In genomic region chr12:2034633-2035420, GRCh38 we compare ENCODE assay signal across 8 cellular contexts. TPM values are rescaled to one million over a fixed set of nuclear protein-coding genes. Genes with fewer than 3 reads are reported as not detected.
DNase-seq lines count a peak whose midpoint lies in the region; ATAC-seq and TF ChIP-seq lines count a peak whose summit lies in the region.

No MANE protein-coding gene starts in this region.

- POLR2A ChIA-PET in A673 (lab: Charles Lee; ENCODE audit: low non-redundant PET): no interaction called here

- H3K4me3 ChIP-seq in A673 (ENCODE audit: low read depth, low read length, poor library complexity, severe bottlenecking) (peak overlapping the region; percentile 13), NT2/D1 (ENCODE audit: insufficient read length, low read depth) (peak overlapping the region; percentile 16), epithelial cell of proximal tubule (ENCODE audit: low read depth, low read length) (peak overlapping the region; percentile 40)

- peak; percentile 81 for TF ChIP-seq CTCF in A673 (conservative IDR thresholded peaks at IDR 0.05; ENCODE audit: low read depth, low read length)
- TF ChIP-seq CTCF in epithelial cell of proximal tubule (conservative IDR thresholded peaks at IDR 0.05; ENCODE audit: low read depth, low read length): peak; percentile 78

- H3K27me3 ChIP-seq in A673 (replicated peaks; ENCODE audit: insufficient read depth, low read depth, low read length, poor library complexity): peaks cover 34% of the 10 kb centered on the region
- peaks cover 54% of the 10 kb centered on the region for H3K27me3 ChIP-seq in NT2/D1 (ENCODE audit: insufficient read depth, insufficient read length)

- ATAC-seq in GM18907 (IDR thresholded peaks at IDR 0.05; ENCODE audit: unreplicated experiment): peak; percentile 87

- H3K9ac ChIP-seq in NT2/D1 (ENCODE audit: insufficient read length, low read depth): peak overlapping the region; percentile 33

- DNase-seq in A673 (ENCODE audit: low spot score) (peak; percentile 91), HPDE6-E6E7 (ENCODE audit: extremely low spot score) (peak; percentile 65), NT2/D1 (ENCODE audit: low read depth, low spot score) (peak; percentile 99), activated T-cell treated with anti-CD3 and anti-CD28 coated beads for 24 hours (ENCODE audit: low read depth) (peak; percentile 81), epithelial cell of proximal tubule (ENCODE audit: low read depth) (no peak), mucosa of gallbladder (ENCODE audit: low spot score) (peak; percentile 87)
- peak; percentile 61 to 62 for DNase-seq in stimulated activated CD8-positive, alpha-beta memory T cell treated with anti-CD3 and anti-CD28 coated beads, Interleukin-4, amount 100 ng/mL, for 1 hour (ENCODE audit: low read depth in 2 of 2, low spot score in 1 of 2)

- no peaks in the 10 kb centered on the region for H3K36me3 ChIP-seq in A673 (ENCODE audit: insufficient read depth, low read length, poor library complexity, severe bottlenecking)
- H3K36me3 ChIP-seq in NT2/D1 (ENCODE audit: insufficient read depth, insufficient read length, low read length): no peaks in the 10 kb centered on the region

- no peak overlapping the region for H3K27ac ChIP-seq in A673 (ENCODE audit: low read depth, low read length, poor library complexity, severe bottlenecking)

- peaks cover 11% of the 10 kb centered on the region for H3K4me1 ChIP-seq in A673 (ENCODE audit: insufficient read depth, low read length, poor library complexity, severe bottlenecking)
- H3K4me1 ChIP-seq in NT2/D1 (ENCODE audit: insufficient read depth, insufficient read length): peaks cover 5% of the 10 kb centered on the region

- intact Hi-C loops in A673 (cut with micrococcal nuclease; ENCODE audit: unreplicated experiment): loop anchor here (10.0 kb wide), 1 partner anchor 240 kb away; no protein-coding TSS in a partner anchor

- no TSS peak for BruUV-seq in A673 (replicated peaks; lab: Mats Ljungman, UMichigan)

- H3K9me3 ChIP-seq in A673 (ENCODE audit: low read depth, low read length, poor library complexity, severe bottlenecking) (no peaks in the 10 kb centered on the region), NT2/D1 (ENCODE audit: insufficient read depth, low read length) (no peaks in the 10 kb centered on the region)

- CTCF ChIA-PET in A673 (lab: Charles Lee): interaction anchor here (0.6 to 1.1 kb wide), 2 partner anchors 95 to 239 kb away, joined by 3 to 4 read pairs; no protein-coding TSS in a partner anchor

RNA-seq across cellular contexts. Expression of gene CACNA1C, which starts 18.0 kb away (rescaled TPM):
- 3.7 and 5.2 TPM in 2 replicates for total RNA-seq in A673 (2021)
- total RNA-seq in epithelial cell of proximal tubule: not detected in 2 replicates
- total RNA-seq in mucosa of gallbladder: 19.3 TPM

RNA-seq across cellular contexts. Expression of gene DCP1B, which starts 30.6 kb away (rescaled TPM):
- total RNA-seq in A673 (2021) (8.8 and 9.7 TPM in 2 replicates), epithelial cell of proximal tubule (10.5 and 21.2 TPM in 2 replicates), mucosa of gallbladder (13.7 TPM)
